ENCODE assay signal across 8 cellular contexts in genomic region chr12:57078519-57079404, GRCh38. TPM values are rescaled to one million over a fixed set of nuclear protein-coding genes. Genes with fewer than 3 reads are reported as not detected.
A peak's percentile ranks its signal among the peaks of the same experiment; 100 is the strongest.
DNase-seq lines count a peak whose midpoint lies in the region; ATAC-seq and TF ChIP-seq lines count a peak whose summit lies in the region.

Gene NEMP1 (minus strand): TSS chr12:57078791. CDS start chr12:57078745, 46 bp downstream.

- peak within 1 kb of the TSS; percentile 65 for H3K9ac ChIP-seq in muscle layer of colon (ENCODE audit: low read length)

- H3K27ac ChIP-seq in Panc1 (ENCODE audit: low read length) (peak within 1 kb of the TSS; percentile 90), esophagus (ENCODE audit: low read depth in 2 of 2, low read length in 1 of 2) (peak within 1 kb of the TSS; percentile 74 to 75), muscle layer of colon (ENCODE audit: low read depth, low read length) (peak within 1 kb of the TSS; percentile 74)

- peak within 1 kb of the TSS; percentile 97 for H3K4me3 Mint-ChIP-seq in activated T-cell treated with anti-CD3 and anti-CD28 coated beads, Interleukin-2, amount 50 U/mL, for 4 hours

- no peaks in the 10 kb centered on the region for H3K36me3 Mint-ChIP-seq in activated T-cell treated with anti-CD3 and anti-CD28 coated beads, Interleukin-2, amount 50 U/mL, for 4 hours (ENCODE audit: insufficient read depth)

- CTCF ChIA-PET in Panc1 (lab: Charles Lee) = interaction anchor here (0.6 to 2.4 kb wide), 5 partner anchors 9 to 442 kb away, joined by 4 to 12 read pairs (median 5); partner anchors contain the start of gene STAT6

- no peak for TF ChIP-seq CTCF in Panc1 (IDR thresholded peaks at IDR 0.05)

- WGBS in esophagus, 2 donors = 0% methylated on average over 39 of the region's 39 CpGs

- in situ Hi-C loops in Panc1 (cut with HindIII; ENCODE audit: low pct_unique_long_range_greater_than_20kb, low sequenced_read_pairs) = no loop called here

- POLR2A ChIA-PET in Panc1 (lab: Charles Lee) = interaction anchor here (0.6 to 1.4 kb wide), 4 partner anchors 9 to 469 kb away, joined by 3 to 6 read pairs (median 3); partner anchors contain the start of gene STAT6

- peak within 1 kb of the TSS; percentile 63 to 67 for H3K4me3 ChIP-seq in Panc1 (ENCODE audit: low read depth in 2 of 2, low read length in 2 of 2)
- H3K4me3 ChIP-seq in esophagus (ENCODE audit: low read depth in 1 of 2, low read length in 2 of 2) = peak within 1 kb of the TSS; percentile 76 to 84
- H3K4me3 ChIP-seq in muscle layer of colon (ENCODE audit: low read depth in 1 of 2, low read length in 2 of 2) = peak within 1 kb of the TSS; percentile 72 to 82

- peak; percentile 96 for ATAC-seq in GM21723 (IDR thresholded peaks at IDR 0.05; ENCODE audit: unreplicated experiment)
- peak; percentile 100 for ATAC-seq in Panc1
- ATAC-seq in activated T-cell treated with anti-CD3 and anti-CD28 coated beads, Interleukin-2, amount 50 U/mL, for 4 hours = peak; percentile 96 to 97

- intact Hi-C loops in Panc1 (cut with micrococcal nuclease; ENCODE audit: unreplicated experiment) = no loop called here

- H3K9me3 ChIP-seq in Panc1 (ENCODE audit: control insufficient read depth, insufficient read depth, low read depth, low read length) (no peaks in the 10 kb centered on the region), esophagus (ENCODE audit: control insufficient read depth in 2 of 2, insufficient read depth in 1 of 2, low read depth in 1 of 2, low read length in 1 of 2) (no peaks in the 10 kb centered on the region), muscle layer of colon (ENCODE audit: low read length) (no peaks in the 10 kb centered on the region)

- H3K9me3 Mint-ChIP-seq in activated T-cell treated with anti-CD3 and anti-CD28 coated beads, Interleukin-2, amount 50 U/mL, for 4 hours = no peaks in the 10 kb centered on the region

- DNase-seq in DMS53 (lab: John Stamatoyannopoulos, UW) (peak; percentile 100), KG1 (lab: John Stamatoyannopoulos, UW) (peak; percentile 84), Panc1 (ENCODE audit: low read depth, low spot score) (peak; percentile 100)
- peak; percentile 89 for DNase-seq in activated T-cell treated with anti-CD3 and anti-CD28 coated beads, Interleukin-2, amount 50 U/mL, for 4 hours
- DNase-seq in stimulated activated CD8-positive, alpha-beta memory T cell treated with anti-CD3 and anti-CD28 coated beads, Interleukin-7, amount 100 ng/mL, for 24 hours (ENCODE audit: low read depth) = peak; percentile 88

- BruUV-seq in Panc1 (replicated peaks; lab: Mats Ljungman, UMichigan) = no TSS peak

- peaks cover 24% of the 10 kb centered on the region for H3K4me1 Mint-ChIP-seq in activated T-cell treated with anti-CD3 and anti-CD28 coated beads, Interleukin-2, amount 50 U/mL, for 4 hours (ENCODE audit: low read depth)

- no peaks in the 10 kb centered on the region for H3K27me3 Mint-ChIP-seq in activated T-cell treated with anti-CD3 and anti-CD28 coated beads, Interleukin-2, amount 50 U/mL, for 4 hours (ENCODE audit: low read depth)

- H3K36me3 ChIP-seq in Panc1 (ENCODE audit: control insufficient read depth, insufficient read depth, low read length) (no peaks in the 10 kb centered on the region), esophagus (ENCODE audit: control insufficient read depth in 2 of 2, insufficient read depth in 2 of 2, low read length in 1 of 2) (no peaks in the 10 kb centered on the region), muscle layer of colon (ENCODE audit: insufficient read depth, low read length) (no peaks in the 10 kb centered on the region)

- H3K27me3 ChIP-seq in Panc1 (ENCODE audit: control insufficient read depth, insufficient read depth, low read length) (no peaks in the 10 kb centered on the region), esophagus (ENCODE audit: control insufficient read depth in 1 of 2, insufficient read depth in 2 of 2, low read length in 2 of 2) (no peaks in the 10 kb centered on the region), muscle layer of colon (ENCODE audit: control insufficient read depth in 1 of 2, insufficient read depth in 2 of 2, low read length in 2 of 2) (no peaks in the 10 kb centered on the region)

- no peaks in the 10 kb centered on the region for H3K4me1 ChIP-seq in Panc1 (ENCODE audit: control insufficient read depth, insufficient read depth, low read length)
- no peaks in the 10 kb centered on the region for H3K4me1 ChIP-seq in esophagus (ENCODE audit: control insufficient read depth in 2 of 2, insufficient read depth in 2 of 2, low read length in 1 of 2)
- peaks cover 7% of the 10 kb centered on the region for H3K4me1 ChIP-seq in muscle layer of colon (ENCODE audit: insufficient read depth, low read length)

RNA-seq across cellular contexts. Expression of gene NEMP1, which starts in this region (rescaled TPM):
- total RNA-seq in Panc1 (2021; ENCODE audit: unreplicated experiment) = 46.9 TPM
- 11.6 TPM for polyA plus RNA-seq in Panc1 (2012; ENCODE audit: insufficient read length)
- 10 to 100 TPM; 39.1 to 47.5 (median 42.5) TPM for total RNA-seq in activated T-cell treated with anti-CD3 and anti-CD28 coated beads, Interleukin-2, amount 50 U/mL, for 4 hours
- polyA plus RNA-seq in esophagus = 1 to 10 TPM; 3.0 TPM

Comparison
In these comparisons a context has a peak if more than half of its experiments do, and no peak if none do; other contexts are left out.
1. Peak in every context shown above with its lines: DNase-seq, ATAC-seq, H3K4me3 ChIP-seq and H3K27ac ChIP-seq.